Comparison of ENCODE assay signal across 1 cellular context in genomic region chr4:48124870-48125269, GRCh38.
TF ChIP-seq lines count a peak whose summit lies in the region.

No MANE protein-coding gene starts in this region.

TF ChIP-seq in H1, 55 proteins besides CTCF, POLR2A, EP300 and RAD21:
- no peak for TF ChIP-seq CHD2 (IDR thresholded peaks at IDR 0.05; ENCODE audit: low read length)
- TF ChIP-seq RFX5 (IDR thresholded peaks at IDR 0.05; ENCODE audit: borderline replicate concordance, low read depth, low read length): no peak
- no peak for TF ChIP-seq PHF8 (conservative IDR thresholded peaks at IDR 0.05; ENCODE audit: low read depth, low read length)
